Comparison of ENCODE assay signal across 8 cellular contexts in genomic region chr4:87150498-87151261, GRCh38.
DNase-seq lines count a peak whose midpoint lies in the region; ATAC-seq and TF ChIP-seq lines count a peak whose summit lies in the region.

No MANE protein-coding gene starts in this region.

- peak; percentile 80 for ATAC-seq in left colon

- H3K4me1 Mint-ChIP-seq in chondrocyte (ENCODE audit: low read depth): peaks cover 11% of the 10 kb centered on the region

- no peak overlapping the region for H3K27ac Mint-ChIP-seq in chondrocyte (ENCODE audit: unreplicated experiment)

- H3K4me3 Mint-ChIP-seq in chondrocyte (ENCODE audit: unreplicated experiment): no peak overlapping the region

- TF ChIP-seq CTCF in HFF-Myc (IDR thresholded peaks at IDR 0.05; ENCODE audit: low read depth, low read length, missing control alignments) (peak; percentile 78), chondrocyte (IDR thresholded peaks at IDR 0.05) (peak; percentile 95)

- H3K27me3 Mint-ChIP-seq in chondrocyte (ENCODE audit: low read depth): no peaks in the 10 kb centered on the region

- no peak overlapping the region for H3K4me3 ChIP-seq in HFF-Myc (replicated peaks; ENCODE audit: low read depth, low read length)

- H3K36me3 Mint-ChIP-seq in chondrocyte (ENCODE audit: low read depth): no peaks in the 10 kb centered on the region

- intact Hi-C loops in left colon (cut with DNase I, micrococcal nuclease): loop anchor here (2.0 to 10.0 kb wide), 2 partner anchors 84 kb away; no protein-coding TSS in a partner anchor

- DNase-seq in activated T-cell treated with anti-CD3 and anti-CD28 coated beads for 24 hours (ENCODE audit: low read depth) (peak; percentile 52), HFF-Myc (ENCODE audit: extremely low read depth, low read depth) (peak; percentile 70), NCI-H1417 treated with DMSO at 0.1 percent for 48 hours (lab: John Stamatoyannopoulos, UW) (peak; percentile 2), SW480 (ENCODE audit: low spot score) (peak; percentile 59), chondrocyte (ENCODE audit: low spot score) (no peak), left colon (peak in 1 of 2 donors; percentile 22)
- DNase-seq in activated T-cell treated with anti-CD3 and anti-CD28 coated beads, Interleukin-2, amount 50 U/mL, for 48 hours: no peak
- DNase-seq in stimulated activated CD4-positive, alpha-beta T cell treated with anti-CD3 and anti-CD28 coated beads, TNF-alpha, amount 100 ng/mL, for 1 hour (ENCODE audit: low read depth in 3 of 3, low spot score in 1 of 3): peak in 2 of 3 donors; percentile 6 to 19

- H3K9me3 Mint-ChIP-seq in chondrocyte (ENCODE audit: low read depth): no peaks in the 10 kb centered on the region

Comparison
In these comparisons a context has a peak if more than half of its experiments do, and no peak if none do; other contexts are left out.
1. DNase-seq: peak in activated T-cell treated with anti-CD3 and anti-CD28 coated beads for 24 hours (single experiment), HFF-Myc (single experiment), NCI-H1417 treated with DMSO at 0.1 percent for 48 hours (single experiment), SW480 (single experiment) and stimulated activated CD4-positive, alpha-beta T cell treated with anti-CD3 and anti-CD28 coated beads, TNF-alpha, amount 100 ng/mL, for 1 hour (2 of 3); none in activated T-cell treated with anti-CD3 and anti-CD28 coated beads, Interleukin-2, amount 50 U/mL, for 48 hours (0 of 2) and chondrocyte (single experiment).